ENCODE assay signal across 1 cellular context in the genomic region with DNA sequence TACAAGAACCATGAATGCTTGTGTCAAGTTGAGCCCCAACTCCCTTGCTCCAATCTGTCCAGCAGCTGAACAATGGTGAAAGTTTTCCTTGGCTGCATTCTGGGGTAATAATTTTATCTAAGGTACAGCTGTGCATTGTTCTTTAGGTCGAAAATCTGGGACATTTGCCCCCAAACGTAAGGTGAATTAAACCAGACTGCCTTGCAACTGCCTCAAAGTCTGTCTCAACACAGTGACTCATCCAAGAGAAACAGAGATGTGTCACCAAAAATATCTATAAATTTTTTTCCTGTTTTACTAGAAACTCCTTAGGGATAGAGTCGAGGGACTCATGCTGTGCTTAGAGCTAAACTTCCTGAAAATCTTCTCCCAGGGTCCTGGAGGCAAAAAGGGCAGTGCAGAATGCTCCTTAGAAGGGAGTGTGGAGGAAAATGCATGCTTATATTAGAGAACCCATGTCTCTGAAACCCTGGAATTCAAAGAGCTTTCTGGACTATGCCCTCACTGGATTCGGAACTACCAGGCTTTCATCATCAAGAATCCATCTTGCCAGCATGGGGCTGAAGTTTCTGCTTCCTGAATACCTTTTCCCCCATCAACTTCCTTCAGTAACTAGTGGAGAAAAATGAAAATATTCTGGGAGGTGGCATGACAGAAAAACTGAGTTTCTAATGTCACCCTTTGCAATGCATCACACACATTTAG.
TF ChIP-seq lines count a peak whose summit lies in the region.

No MANE protein-coding gene starts in this region.

TF ChIP-seq in IMR-90, 13 proteins besides CTCF, POLR2A, EP300 and RAD21:
- TF ChIP-seq SMC3 (IDR thresholded peaks at IDR 0.05; ENCODE audit: low read depth, low read length): no peak
- TF ChIP-seq MAFK (IDR thresholded peaks at IDR 0.05; ENCODE audit: low read depth, low read length): no peak
- no peak for TF ChIP-seq NFE2L2 (IDR thresholded peaks at IDR 0.05; ENCODE audit: low read depth, low read length)
- TF ChIP-seq MXI1 (IDR thresholded peaks at IDR 0.05; ENCODE audit: borderline replicate concordance, low read depth, low read length): no peak
- no peak for TF ChIP-seq MAZ (IDR thresholded peaks at IDR 0.05; ENCODE audit: borderline replicate concordance, low read depth, low read length)
- no peak for TF ChIP-seq RFX5 (IDR thresholded peaks at IDR 0.05; ENCODE audit: low read depth, low read length)
- TF ChIP-seq, protein P1, sequence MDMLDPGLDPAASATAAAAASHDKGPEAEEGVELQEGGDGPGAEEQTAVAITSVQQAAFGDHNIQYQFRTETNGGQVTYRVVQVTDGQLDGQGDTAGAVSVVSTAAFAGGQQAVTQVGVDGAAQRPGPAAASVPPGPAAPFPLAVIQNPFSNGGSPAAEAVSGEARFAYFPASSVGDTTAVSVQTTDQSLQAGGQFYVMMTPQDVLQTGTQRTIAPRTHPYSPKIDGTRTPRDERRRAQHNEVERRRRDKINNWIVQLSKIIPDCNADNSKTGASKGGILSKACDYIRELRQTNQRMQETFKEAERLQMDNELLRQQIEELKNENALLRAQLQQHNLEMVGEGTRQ (IDR thresholded peaks at IDR 0.05; ENCODE audit: low read depth, low read length): no peak
- TF ChIP-seq CEBPB (IDR thresholded peaks at IDR 0.05; ENCODE audit: low read depth, low read length): peak; percentile 86
- peak; percentile 6 for TF ChIP-seq RCOR1 (IDR thresholded peaks at IDR 0.05; ENCODE audit: insufficient replicate concordance, low read length)
- no peak for TF ChIP-seq BHLHE40 (IDR thresholded peaks at IDR 0.05; ENCODE audit: low read depth, low read length)
- no peak for TF ChIP-seq CHD1 (IDR thresholded peaks at IDR 0.05; ENCODE audit: low read depth, low read length)
- peak; percentile 92 for TF ChIP-seq FOS (IDR thresholded peaks at IDR 0.05; ENCODE audit: low read depth, low read length)
- TF ChIP-seq, protein P2, sequence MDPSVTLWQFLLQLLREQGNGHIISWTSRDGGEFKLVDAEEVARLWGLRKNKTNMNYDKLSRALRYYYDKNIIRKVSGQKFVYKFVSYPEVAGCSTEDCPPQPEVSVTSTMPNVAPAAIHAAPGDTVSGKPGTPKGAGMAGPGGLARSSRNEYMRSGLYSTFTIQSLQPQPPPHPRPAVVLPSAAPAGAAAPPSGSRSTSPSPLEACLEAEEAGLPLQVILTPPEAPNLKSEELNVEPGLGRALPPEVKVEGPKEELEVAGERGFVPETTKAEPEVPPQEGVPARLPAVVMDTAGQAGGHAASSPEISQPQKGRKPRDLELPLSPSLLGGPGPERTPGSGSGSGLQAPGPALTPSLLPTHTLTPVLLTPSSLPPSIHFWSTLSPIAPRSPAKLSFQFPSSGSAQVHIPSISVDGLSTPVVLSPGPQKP (IDR thresholded peaks at IDR 0.05; ENCODE audit: borderline replicate concordance, low read depth, low read length): no peak
